8 cellular contexts compared by ENCODE assay signal in the genomic region with DNA sequence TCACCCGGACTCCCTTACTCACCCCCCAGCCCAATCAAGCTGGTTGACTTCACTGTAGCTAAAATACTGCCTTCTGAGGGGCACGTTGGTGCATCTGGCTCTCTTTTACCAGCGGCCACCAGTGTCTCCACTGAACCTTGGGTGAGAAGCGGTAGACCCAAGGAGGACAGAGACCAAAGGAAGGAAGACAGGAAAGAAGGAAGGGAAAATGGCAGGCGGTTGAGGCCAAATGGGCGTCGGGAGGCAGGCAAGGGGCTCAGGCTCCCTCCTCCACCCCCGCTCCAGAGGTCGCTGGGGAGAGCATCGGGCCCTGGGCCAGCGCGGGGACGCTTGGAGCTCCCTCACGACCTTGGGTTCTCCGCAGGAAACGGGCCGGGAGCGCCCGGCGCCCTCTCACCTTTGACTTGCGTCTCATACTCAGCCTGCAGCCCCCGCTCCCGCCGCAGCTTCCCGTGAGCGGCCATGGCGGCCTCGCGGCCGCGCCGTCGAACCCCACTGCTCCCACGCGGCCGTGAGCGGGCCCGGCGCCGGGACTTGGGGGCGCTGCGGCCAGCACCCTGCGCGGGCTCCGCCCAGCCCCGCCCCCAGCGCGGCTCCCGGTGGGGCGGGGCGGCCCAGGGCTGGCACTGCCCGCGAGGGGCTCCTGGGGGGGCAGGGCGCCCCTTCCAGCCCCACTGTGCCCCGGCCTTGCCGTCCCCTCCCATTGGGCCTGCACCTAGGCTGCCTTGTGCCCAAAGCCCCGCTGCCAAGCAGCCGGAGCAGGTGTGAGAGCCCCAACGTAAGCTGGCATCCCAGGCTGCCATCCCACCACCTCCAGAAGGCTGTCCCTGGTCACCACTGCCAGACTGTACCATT. TPM values are rescaled to one million over a fixed set of nuclear protein-coding genes. Genes with fewer than 3 reads are reported as not detected.
A peak's percentile ranks its signal among the peaks of the same experiment; 100 is the strongest.
DNase-seq lines count a peak whose midpoint lies in the region; ATAC-seq, FAIRE-seq and TF ChIP-seq lines count a peak whose summit lies in the region.

A gene (minus strand): TSS at position 526 of the 855 bp plus-strand sequence. CDS start 62 bp downstream, at position 464.

- no peaks in the 10 kb centered on the region for H3K9me3 ChIP-seq in A549
- peaks cover 5% of the 10 kb centered on the region for H3K9me3 ChIP-seq in H9 (ENCODE audit: control insufficient read depth, low read depth, low read length)
- no peaks in the 10 kb centered on the region for H3K9me3 ChIP-seq in WERI-Rb-1 (ENCODE audit: severe bottlenecking)
- H3K9me3 ChIP-seq in effector memory CD4-positive, alpha-beta T cell (ENCODE audit: control insufficient read depth, low read length): no peaks in the 10 kb centered on the region
- H3K9me3 ChIP-seq in upper lobe of right lung: no peaks in the 10 kb centered on the region

- TF ChIP-seq EP300 in A549 (IDR thresholded peaks at IDR 0.05): no peak

- peak within 1 kb of the TSS; percentile 72 to 94 (median 94); a peak in 4 of 7 replicates for H3K27ac Mint-ChIP-seq in H9
- peak within 1 kb of the TSS; percentile 94 to 100 (median 99) for H3K27ac Mint-ChIP-seq in naive thymus-derived CD8-positive, alpha-beta T cell

- 90% methylated on average over 31 of the region's 59 CpGs for WGBS in A549 (ENCODE audit: missing lambda C conversion rate)
- no CpG with 5 or more reads among the region's 59 CpGs for WGBS in H9 (ENCODE audit: extremely low coverage, insufficient read length, low lambda C conversion rate)

- no peak for FAIRE-seq in A549 (lab: Jason Lieb, UNC)

- no peak within 1 kb of the TSS for H4K8ac ChIP-seq in H9 (replicated peaks; ENCODE audit: insufficient read length, low read depth, low read length)

- H3K4me1 ChIP-seq in A549 (peaks cover 14% of the 10 kb centered on the region), H9 (ENCODE audit: insufficient read depth, low read length) (no peaks in the 10 kb centered on the region), upper lobe of right lung (peaks cover 18% of the 10 kb centered on the region), foreskin keratinocyte (no peaks in the 10 kb centered on the region)
- H3K4me1 ChIP-seq in effector memory CD4-positive, alpha-beta T cell (ENCODE audit: control insufficient read depth, insufficient read depth, low read length, poor library complexity, severe bottlenecking): peaks cover 40% of the 10 kb centered on the region

- no peak within 1 kb of the TSS for H2BK120ac ChIP-seq in H9 (ENCODE audit: low read depth, low read length, poor library complexity, severe bottlenecking)

- H4K91ac ChIP-seq in H9 (ENCODE audit: insufficient read length, low read depth, low read length): no peak within 1 kb of the TSS

- no peak within 1 kb of the TSS for H2BK20ac ChIP-seq in H9 (ENCODE audit: low read depth, low read length, poor library complexity, severe bottlenecking)

- peaks cover 13 to 21% (median 15%) of the 10 kb centered on the region in 3 experiments for H3K36me3 Mint-ChIP-seq in H9 (ENCODE audit: insufficient read depth in 1 of 3, low read depth in 3 of 3)
- peaks cover 0 to 6% (median 2%) of the 10 kb centered on the region in 3 donors for H3K36me3 Mint-ChIP-seq in naive thymus-derived CD8-positive, alpha-beta T cell

- no peak within 1 kb of the TSS for H2BK12ac ChIP-seq in H9 (ENCODE audit: insufficient read length, low read depth, low read length)

- H3K36me3 ChIP-seq in WERI-Rb-1: peaks cover 21% of the 10 kb centered on the region
- no peaks in the 10 kb centered on the region for H3K36me3 ChIP-seq in effector memory CD4-positive, alpha-beta T cell (ENCODE audit: control insufficient read depth, insufficient read depth, low read length)
- peaks cover under 1% of the 10 kb centered on the region for H3K36me3 ChIP-seq in upper lobe of right lung

- peak within 1 kb of the TSS; percentile 77 to 83 for H3K4me3 Mint-ChIP-seq in H9
- peak within 1 kb of the TSS; percentile 82 to 96 (median 93) for H3K4me3 Mint-ChIP-seq in naive thymus-derived CD8-positive, alpha-beta T cell

- no peak within 1 kb of the TSS for H3K23ac ChIP-seq in H9 (ENCODE audit: insufficient read length, low read depth, low read length)

- H3K79me1 ChIP-seq in H9 (ENCODE audit: insufficient read depth, low read depth, low read length, poor library complexity, severe bottlenecking): no peaks in the 10 kb centered on the region

- TF ChIP-seq RAD21 in A549 (conservative IDR thresholded peaks at IDR 0.05 in 1 of 2, IDR thresholded peaks at IDR 0.05 in 1 of 2): no peak

- H3K18ac ChIP-seq in H9 (ENCODE audit: insufficient read length, low read depth, low read length): peak within 1 kb of the TSS; percentile 78

- H3K27me3 Mint-ChIP-seq in H9 (ENCODE audit: low read depth): no peaks in the 10 kb centered on the region; the same call in none of the 2 replicates
- H3K27me3 Mint-ChIP-seq in naive thymus-derived CD8-positive, alpha-beta T cell: no peaks in the 10 kb centered on the region

- TF ChIP-seq CTCF in A549 (IDR thresholded peaks at IDR 0.05) (no peak), H9 (conservative IDR thresholded peaks at IDR 0.05) (no peak), WERI-Rb-1 (IDR thresholded peaks at IDR 0.05; ENCODE audit: low read depth, low read length) (no peak), upper lobe of right lung (IDR thresholded peaks at IDR 0.05) (no peak), foreskin keratinocyte (conservative IDR thresholded peaks at IDR 0.05) (no peak)

- no peak within 1 kb of the TSS for H3T11ph ChIP-seq in H9 (ENCODE audit: low read length)

- no peak within 1 kb of the TSS for H2BK5ac ChIP-seq in H9 (ENCODE audit: insufficient read length, low read length)

- H3K27me3 ChIP-seq in H9 (ENCODE audit: insufficient read depth, low read length): no peaks in the 10 kb centered on the region
- H3K27me3 ChIP-seq in WERI-Rb-1 (ENCODE audit: insufficient read depth, low read depth, severe bottlenecking): peaks cover 4% of the 10 kb centered on the region
- H3K27me3 ChIP-seq in effector memory CD4-positive, alpha-beta T cell (replicated peaks; ENCODE audit: control insufficient read depth, insufficient read depth, low read length, poor library complexity, severe bottlenecking): no peaks in the 10 kb centered on the region
- H3K27me3 ChIP-seq in upper lobe of right lung: no peaks in the 10 kb centered on the region
- no peaks in the 10 kb centered on the region for H3K27me3 ChIP-seq in foreskin keratinocyte

- H4K20me1 ChIP-seq in H9 (ENCODE audit: control insufficient read depth, insufficient read depth, insufficient read length): no peaks in the 10 kb centered on the region

- H3K4me3 ChIP-seq in A549 (peak within 1 kb of the TSS; percentile 84), WERI-Rb-1 (ENCODE audit: low read depth, low read length) (peak within 1 kb of the TSS; percentile 57), upper lobe of right lung (peak within 1 kb of the TSS; percentile 60)
- H3K4me3 ChIP-seq in effector memory CD4-positive, alpha-beta T cell (ENCODE audit: insufficient read depth, low read depth, low read length, poor library complexity, severe bottlenecking): peak within 1 kb of the TSS; percentile 60

- H3K9ac ChIP-seq in H9 (ENCODE audit: extremely low read depth, insufficient read length, low read length): peak within 1 kb of the TSS; percentile 25

- intact Hi-C loops in upper lobe of right lung (cut with DNase I): no loop called here

- peaks cover 22% of the 10 kb centered on the region for H3K23me2 ChIP-seq in H9 (ENCODE audit: insufficient read length, low read depth, low read length, poor library complexity, severe bottlenecking)

- H2BK15ac ChIP-seq in H9 (ENCODE audit: low read depth, low read length): no peak within 1 kb of the TSS

- H3K9me3 Mint-ChIP-seq in H9: peaks cover 48 to 64% of the 10 kb centered on the region in 2 experiments
- no peaks in the 10 kb centered on the region for H3K9me3 Mint-ChIP-seq in naive thymus-derived CD8-positive, alpha-beta T cell

- no peak within 1 kb of the TSS for H4K5ac ChIP-seq in H9 (ENCODE audit: insufficient read length, low read depth, low read length)

- no peak for TF ChIP-seq POLR2A in A549 (IDR thresholded peaks at IDR 0.05; ENCODE audit: low read length)

- POLR2A ChIA-PET in A549 (lab: Yijun Ruan, JAX): interaction anchor here (0.9 to 1.4 kb wide), 2 partner anchors 15 to 132 kb away, joined by 3 to 4 read pairs; a partner anchor contains a TSS
- POLR2A ChIA-PET in naive thymus-derived CD8-positive, alpha-beta T cell (lab: Charles Lee): interaction anchor here (0.7 to 17.6 kb wide), 17 partner anchors 9 to 561 kb away, joined by 3 to 388 read pairs (median 4); a partner anchor contains a TSS

- H3K79me2 ChIP-seq in H9 (ENCODE audit: insufficient read depth, low read length): no peaks in the 10 kb centered on the region

- H3K14ac ChIP-seq in H9 (ENCODE audit: insufficient read depth, low read length): peak within 1 kb of the TSS; percentile 82; the same call in 1 of the 2 replicates

- no peak within 1 kb of the TSS for H2AK5ac ChIP-seq in H9 (ENCODE audit: insufficient read length, low read length)

- CTCF ChIA-PET in A549 (lab: Yijun Ruan, JAX): interaction anchor here (5.3 to 25.1 kb wide), 2 partner anchors 17 to 19 kb away, joined by 56 to 363 read pairs; a partner anchor contains a TSS

- H3K4ac ChIP-seq in H9 (ENCODE audit: low read depth, low read length): no peak within 1 kb of the TSS

- ATAC-seq in A549 (no peak), upper lobe of right lung (peak; percentile 12), foreskin keratinocyte (no peak)
- peak in 1 of 2 donors; percentile 5 for ATAC-seq in naive thymus-derived CD8-positive, alpha-beta T cell

- H2AFZ ChIP-seq in H9 (ENCODE audit: low read length): no peak within 1 kb of the TSS

- no peak within 1 kb of the TSS for H3K56ac ChIP-seq in H9 (ENCODE audit: insufficient read length, low read depth, low read length)

- H3K4me2 ChIP-seq in A549: peak within 1 kb of the TSS; percentile 93
- peak within 1 kb of the TSS; percentile 63 for H3K4me2 ChIP-seq in H9 (ENCODE audit: insufficient read depth, insufficient read length, low read length)

- H3K27ac ChIP-seq in A549: peak within 1 kb of the TSS; percentile 96 to 99
- H3K27ac ChIP-seq in H9 (ENCODE audit: insufficient read length, low read depth, low read length): no peak within 1 kb of the TSS
- peak within 1 kb of the TSS; percentile 96 for H3K27ac ChIP-seq in WERI-Rb-1
- H3K27ac ChIP-seq in effector memory CD4-positive, alpha-beta T cell (ENCODE audit: insufficient read depth, low read length, poor library complexity, severe bottlenecking): peak within 1 kb of the TSS; percentile 98
- H3K27ac ChIP-seq in upper lobe of right lung: peak within 1 kb of the TSS; percentile 92
- no peak within 1 kb of the TSS for H3K27ac ChIP-seq in foreskin keratinocyte

- H3K4me1 Mint-ChIP-seq in H9: peaks cover 13 to 34% of the 10 kb centered on the region in 2 experiments
- peaks cover 10 to 44% (median 38%) of the 10 kb centered on the region in 4 donors for H3K4me1 Mint-ChIP-seq in naive thymus-derived CD8-positive, alpha-beta T cell

- no peak for DNase-seq in A549 (ENCODE audit: low read depth in 1 of 2, low spot score in 1 of 2)
- DNase-seq in H9: peak; percentile 39
- no peak for DNase-seq in WERI-Rb-1
- DNase-seq in effector memory CD4-positive, alpha-beta T cell: peak; percentile 16 to 25 (median 24)
- peak; percentile 18 to 64 (median 36) for DNase-seq in naive thymus-derived CD8-positive, alpha-beta T cell
- peak; percentile 71 for DNase-seq in upper lobe of right lung
- no peak for DNase-seq in NCI-H748 treated with DMSO at 0.1 percent for 48 hours (lab: John Stamatoyannopoulos, UW)
- DNase-seq in foreskin keratinocyte: no peak

RNA-seq across cellular contexts. Expression of the gene that starts here (rescaled TPM):
- polyA plus RNA-seq in A549 (2011; rRNA removed): 0.78 and 0.95 TPM in 2 replicates
- polyA plus RNA-seq in A549 (2012; cell fraction: cytosol; rRNA removed): 0.70 and 0.82 TPM in 2 replicates
- polyA plus RNA-seq in A549 (2012; cell fraction: nucleus; rRNA removed): 8.9 and 9.7 TPM in 2 replicates
- 0.98 to 2.3 TPM (median 1.1 TPM) in 3 replicates for polyA plus RNA-seq in A549 (2017; fragmentation: RNase III; extraction: RNeasy Plus Mini Kit Qiagen cat#74134 plus additional on column Dnase treatment)
- 2.1 and 2.8 TPM in 2 replicates for polyA minus RNA-seq in A549 (2011; rRNA and poly(A)+ RNA removed)
- total RNA-seq in H9 (2021): 37.8 and 40.6 TPM in 2 replicates
- 100 to 1,000 TPM; 324 to 353 TPM for total RNA-seq in naive thymus-derived CD8-positive, alpha-beta T cell
- 100 to 1,000 TPM in 1 of 3 donors, 10 to 100 TPM in 2; 58.9 to 112 (median 96.6) TPM for polyA plus RNA-seq in naive thymus-derived CD8-positive, alpha-beta T cell
- 69.8 TPM for total RNA-seq in upper lobe of right lung
- total RNA-seq in foreskin keratinocyte: 1.4 and 2.8 TPM in 2 replicates
- 1.8 and 2.1 TPM in 2 replicates for polyA plus RNA-seq in foreskin keratinocyte

Comparison
In these comparisons a context has a peak if more than half of its experiments do, and no peak if none do; other contexts are left out.
1. RNA of the gene that starts here (total RNA-seq): 324 to 353 TPM in naive thymus-derived CD8-positive, alpha-beta T cell, 69.8 TPM in upper lobe of right lung (single experiment) and 37.8 to 40.6 TPM in H9; 1.4 to 2.8 TPM in foreskin keratinocyte; every median in the first group is over 10 times any median in the second.
2. RNA of the gene that starts here (polyA plus RNA-seq): 58.9 to 112 TPM in naive thymus-derived CD8-positive, alpha-beta T cell; 1.8 to 2.1 TPM in foreskin keratinocyte and 0.70 to 9.7 TPM in A549; every median in the first group is over 4 times any median in the second.
3. DNase-seq: peak in H9 (single experiment), effector memory CD4-positive, alpha-beta T cell (3 of 3), naive thymus-derived CD8-positive, alpha-beta T cell (10 of 10) and upper lobe of right lung (single experiment); none in A549 (0 of 2), WERI-Rb-1 (single experiment), NCI-H748 treated with DMSO at 0.1 percent for 48 hours (single experiment) and foreskin keratinocyte (0 of 2).
4. H3K27ac ChIP-seq: peak in A549 (2 of 2), WERI-Rb-1 (single experiment), effector memory CD4-positive, alpha-beta T cell (single experiment) and upper lobe of right lung (single experiment); none in H9 (single experiment) and foreskin keratinocyte (single experiment).
5. Peak in every context shown above with its lines, with median percentiles within 50 percentile points of each other: H3K4me3 ChIP-seq.